In the genomic region with DNA sequence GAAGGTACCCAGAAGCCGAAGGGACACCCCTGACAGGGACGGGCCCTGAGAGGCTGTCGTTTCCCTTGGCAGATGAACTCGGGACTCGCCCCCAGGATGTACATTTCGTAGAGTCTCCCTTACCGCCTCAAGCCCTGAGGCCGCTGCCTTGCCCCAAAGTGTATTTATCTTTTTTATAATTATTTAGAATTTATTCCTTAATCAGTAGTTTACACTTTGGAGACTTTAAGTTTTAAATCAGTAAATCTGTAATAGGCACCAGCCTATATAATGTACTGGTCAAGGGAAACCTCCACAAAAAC, we compare ENCODE assay signal across 1 cellular context.
TF ChIP-seq lines count a peak whose summit lies in the region.

No MANE protein-coding gene starts in this region.

TF ChIP-seq in IMR-90, 13 proteins besides CTCF, POLR2A, EP300 and RAD21 (continued from another document):
- TF ChIP-seq, protein P1, sequence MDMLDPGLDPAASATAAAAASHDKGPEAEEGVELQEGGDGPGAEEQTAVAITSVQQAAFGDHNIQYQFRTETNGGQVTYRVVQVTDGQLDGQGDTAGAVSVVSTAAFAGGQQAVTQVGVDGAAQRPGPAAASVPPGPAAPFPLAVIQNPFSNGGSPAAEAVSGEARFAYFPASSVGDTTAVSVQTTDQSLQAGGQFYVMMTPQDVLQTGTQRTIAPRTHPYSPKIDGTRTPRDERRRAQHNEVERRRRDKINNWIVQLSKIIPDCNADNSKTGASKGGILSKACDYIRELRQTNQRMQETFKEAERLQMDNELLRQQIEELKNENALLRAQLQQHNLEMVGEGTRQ (IDR thresholded peaks at IDR 0.05; ENCODE audit: low read depth, low read length), result no peak
- no peak for TF ChIP-seq MAFK (IDR thresholded peaks at IDR 0.05; ENCODE audit: low read depth, low read length)
- no peak for TF ChIP-seq NFE2L2 (IDR thresholded peaks at IDR 0.05; ENCODE audit: low read depth, low read length)
